Comparison of ENCODE assay signal across 10 cellular contexts in genomic region chr9:137198748-137199276, GRCh38. TPM values are rescaled to one million over a fixed set of nuclear protein-coding genes. Genes with fewer than 3 reads are reported as not detected.
DNase-seq lines count a peak whose midpoint lies in the region; ATAC-seq and TF ChIP-seq lines count a peak whose summit lies in the region.
"Had no signal": no experiment of that assay in that cellular context is flagged by ENCODE, and none has a peak within 500 bp of the region (broad histone marks: within the 10 kb centered on the region; RNA-seq: fewer than 3 reads in every experiment).

No MANE protein-coding gene starts in this region.

- H3K36me3 Mint-ChIP-seq in stimulated activated naive CD8-positive, alpha-beta T cell treated with anti-CD3 and anti-CD28 coated beads, Interleukin-15, Interleukin-2, amounts not matched to agents 100 ng/mL and 50 ng/mL, for 24 hours (ENCODE audit: low read depth): no peaks in the 10 kb centered on the region
- no peaks in the 10 kb centered on the region for H3K36me3 Mint-ChIP-seq in brain

- no peaks in the 10 kb centered on the region for H3K27me3 Mint-ChIP-seq in stimulated activated naive CD8-positive, alpha-beta T cell treated with anti-CD3 and anti-CD28 coated beads, Interleukin-15, Interleukin-2, amounts not matched to agents 100 ng/mL and 50 ng/mL, for 24 hours
- peaks cover 3% of the 10 kb centered on the region for H3K27me3 Mint-ChIP-seq in brain

- peak overlapping the region; percentile 35 for H3K4me3 Mint-ChIP-seq in stimulated activated naive CD8-positive, alpha-beta T cell treated with anti-CD3 and anti-CD28 coated beads, Interleukin-15, Interleukin-2, amounts not matched to agents 100 ng/mL and 50 ng/mL, for 24 hours
- H3K4me3 Mint-ChIP-seq in brain: peak overlapping the region; percentile 49 to 66 (median 55)

- H3K36me3 ChIP-seq in lung (ENCODE audit: control insufficient read depth in 2 of 2, insufficient read depth in 2 of 2, low read length in 2 of 2): no peaks in the 10 kb centered on the region

- H3K4me1 ChIP-seq in lung (ENCODE audit: control insufficient read depth in 2 of 2, insufficient read depth in 2 of 2, low read length in 2 of 2): peaks cover 0 to 28% of the 10 kb centered on the region in 2 donors

- no peak for DNase-seq in stimulated activated naive CD8-positive, alpha-beta T cell treated with anti-CD3 and anti-CD28 coated beads, Interleukin-15, Interleukin-2, amounts not matched to agents 100 U/mL and 50 U/mL, for 24 hours
- DNase-seq in lung (ENCODE audit: low spot score) (no peak), GM20000 (ENCODE audit: low spot score) (no peak), NCI-H446 (lab: John Stamatoyannopoulos, UW) (no peak)
- DNase-seq in stimulated activated CD4-positive, alpha-beta T cell treated with anti-CD3 and anti-CD28 coated beads, Interleukin-4, amount 100 ng/mL, for 1 hour: no peak
- DNase-seq in stimulated activated CD4-positive, alpha-beta T cell treated with anti-CD3 and anti-CD28 coated beads, Interleukin-12 subunit alpha, Interleukin-12 subunit beta, amount 100 ng/mL, for 4 hours: no peak
- DNase-seq: foreskin melanocyte had no signal

- no peak for ATAC-seq in stimulated activated naive CD8-positive, alpha-beta T cell treated with anti-CD3 and anti-CD28 coated beads, Interleukin-15, Interleukin-2, amounts not matched to agents 100 U/mL and 50 U/mL, for 24 hours
- ATAC-seq in lung (ENCODE audit: insufficient read depth, low FRiP score): no peak
- ATAC-seq: right cardiac atrium had no signal

- peak overlapping the region; percentile 21 to 89 for H3K27ac ChIP-seq in lung (ENCODE audit: low read depth in 1 of 2, low read length in 1 of 2)

- no peaks in the 10 kb centered on the region for H3K27me3 ChIP-seq in lung (ENCODE audit: control insufficient read depth, insufficient read depth)

- H3K9me3 Mint-ChIP-seq in stimulated activated naive CD8-positive, alpha-beta T cell treated with anti-CD3 and anti-CD28 coated beads, Interleukin-15, Interleukin-2, amounts not matched to agents 100 ng/mL and 50 ng/mL, for 24 hours: no peaks in the 10 kb centered on the region
- no peaks in the 10 kb centered on the region for H3K9me3 Mint-ChIP-seq in brain

- no peaks in the 10 kb centered on the region for H3K9me3 ChIP-seq in lung (ENCODE audit: control insufficient read depth in 2 of 2, insufficient read depth in 1 of 2, low read length in 1 of 2)

- no peak overlapping the region for H3K4me3 ChIP-seq in lung

- no peak overlapping the region for H3K27ac Mint-ChIP-seq in stimulated activated naive CD8-positive, alpha-beta T cell treated with anti-CD3 and anti-CD28 coated beads, Interleukin-15, Interleukin-2, amounts not matched to agents 100 ng/mL and 50 ng/mL, for 24 hours
- H3K27ac Mint-ChIP-seq in brain: no peak overlapping the region

- TF ChIP-seq CTCF in brain (conservative IDR thresholded peaks at IDR 0.05) (no peak), lung (IDR thresholded peaks at IDR 0.05; ENCODE audit: control extremely low read depth, extremely low read depth) (no peak), GM20000 (IDR thresholded peaks at IDR 0.05; ENCODE audit: extremely low read depth, missing control alignments) (no peak)

- 75 to 87% methylated on average over 15 of the region's 15 CpGs for WGBS in lung, 2 donors

- peaks cover 25% of the 10 kb centered on the region for H3K4me1 Mint-ChIP-seq in stimulated activated naive CD8-positive, alpha-beta T cell treated with anti-CD3 and anti-CD28 coated beads, Interleukin-15, Interleukin-2, amounts not matched to agents 100 ng/mL and 50 ng/mL, for 24 hours (ENCODE audit: low read depth)
- peaks cover 58% of the 10 kb centered on the region for H3K4me1 Mint-ChIP-seq in brain

RNA-seq across cellular contexts. Expression of gene TPRN, which starts 1.7 kb away (rescaled TPM):
- 72.3 TPM for polyA plus RNA-seq in brain (ENCODE audit: insufficient read depth, low read depth, low replicate concordance)
- 10 to 100 TPM in 1 of 2 donors, 1 to 10 TPM in 1; 8.9 to 30.6 TPM for total RNA-seq in lung
- polyA plus RNA-seq in lung: 10 to 100 TPM; 12.6 to 18.3 TPM

RNA-seq across cellular contexts. Expression of gene TMEM203, which starts 6.6 kb away (rescaled TPM):
- polyA plus RNA-seq in brain (ENCODE audit: insufficient read depth, low read depth, low replicate concordance): 55.2 TPM
- total RNA-seq in lung: 10 to 100 TPM; 26.0 to 35.8 TPM
- polyA plus RNA-seq in lung: 10 to 100 TPM; 31.8 to 39.3 TPM

RNA-seq across cellular contexts. Expression of gene NDOR1, which starts 6.7 kb away (rescaled TPM):
- polyA plus RNA-seq in brain (ENCODE audit: insufficient read depth, low read depth, low replicate concordance) (20.7 TPM), lung (10 to 100 TPM; 11.8 to 12.2 TPM)
- total RNA-seq in lung: 10 to 100 TPM in 1 of 2 donors, 1 to 10 TPM in 1; 4.5 to 22.0 TPM

RNA-seq across cellular contexts. Expression of gene SSNA1, which starts 10.3 kb away (rescaled TPM):
- polyA plus RNA-seq in brain (ENCODE audit: insufficient read depth, low read depth, low replicate concordance) (173 TPM), lung (100 to 1,000 TPM; 114 to 144 TPM)
- 10 to 100 TPM; 40.8 to 87.0 TPM for total RNA-seq in lung

RNA-seq across cellular contexts. Expression of gene ANAPC2, which starts 10.5 kb away (rescaled TPM):
- 36.9 TPM for polyA plus RNA-seq in brain (ENCODE audit: insufficient read depth, low read depth, low replicate concordance)
- 10 to 100 TPM; 31.9 to 60.9 TPM for total RNA-seq in lung
- 10 to 100 TPM; 32.3 to 50.0 TPM for polyA plus RNA-seq in lung
